ENCODE assay signal across 25 cellular contexts in genomic region chr10:95530021-95530420, GRCh38. TPM values are rescaled to one million over a fixed set of nuclear protein-coding genes. Genes with fewer than 3 reads are reported as not detected.
DNase-seq lines count a peak whose midpoint lies in the region; ATAC-seq and TF ChIP-seq lines count a peak whose summit lies in the region.
"Had no signal": no experiment of that assay in that cellular context is flagged by ENCODE, and none has a peak within 500 bp of the region (broad histone marks: within the 10 kb centered on the region; RNA-seq: fewer than 3 reads in every experiment).

No MANE protein-coding gene starts in this region.

- H3K9me3 ChIP-seq in left ventricle myocardium inferior (replicated peaks): no peaks in the 10 kb centered on the region
- H3K9me3 ChIP-seq in esophagus (ENCODE audit: control insufficient read depth in 2 of 2, insufficient read depth in 1 of 2, low read depth in 1 of 2, low read length in 1 of 2): no peaks in the 10 kb centered on the region
- no peaks in the 10 kb centered on the region for H3K9me3 ChIP-seq in vagina
- H3K9me3 ChIP-seq in suprapubic skin: no peaks in the 10 kb centered on the region
- H3K9me3 ChIP-seq: left lung, MG63, spleen had no signal

- DNase-seq in left ventricle myocardium inferior (no peak), Right ventricle myocardium superior (no peak), vagina (ENCODE audit: extremely low spot score in 2 of 2) (no peak), suprapubic skin (ENCODE audit: low spot score in 2 of 2) (no peak), T-cell (no peak)
- no peak for DNase-seq in activated CD8-positive, alpha-beta memory T cell treated with anti-CD3 and anti-CD28 coated beads, Interleukin-2, amount 50 U/mL, for 48 hours
- DNase-seq: activated CD4-positive, alpha-beta T cell treated with anti-CD3 and anti-CD28 coated beads for 48 hours; activated naive CD4-positive, alpha-beta T cell treated with anti-CD3 and anti-CD28 coated beads, Interleukin-2, amount 10 ng/mL, durations not matched to agents 7 days and 5 days; activated T-cell treated with anti-CD3 and anti-CD28 coated beads, Interleukin-2, amount 50 U/mL, for 24 hours; amygdala; CD4-positive, alpha-beta memory T cell; cortex of kidney; DMS 273 treated with DMSO at 0.1 percent for 48 hours; GM23248; KG1; left lung; MG63; naive thymus-derived CD8-positive, alpha-beta T cell; NCI-H2081 treated with DMSO at 0.1 percent for 48 hours; nucleus accumbens; spleen had no signal

- no peaks in the 10 kb centered on the region for H3K9me3 Mint-ChIP-seq in T-cell
- H3K9me3 Mint-ChIP-seq: activated naive CD4-positive, alpha-beta T cell treated with anti-CD3 and anti-CD28 coated beads, Interleukin-2, amount 10 ng/mL, durations not matched to agents 7 days and 5 days; activated T-cell treated with anti-CD3 and anti-CD28 coated beads, Interleukin-2, amount 50 U/mL, for 24 hours; CD4-positive, alpha-beta memory T cell; naive thymus-derived CD8-positive, alpha-beta T cell; T-helper 2 cell treated with Interferon-gamma antibody and Interleukin-4, amounts not matched to agents 5 μg/mL and 100 μg/mL, for 36 hours had no signal

- peaks cover 0 to 3% of the 10 kb centered on the region in 2 donors for H3K27me3 Mint-ChIP-seq in T-cell

- H3K27ac ChIP-seq in left ventricle myocardium inferior (replicated peaks): peak overlapping the region; percentile 57
- peak overlapping the region; percentile 45 to 59 for H3K27ac ChIP-seq in esophagus (ENCODE audit: low read depth in 2 of 2, low read length in 1 of 2)
- H3K27ac ChIP-seq in rectal smooth muscle tissue (ENCODE audit: low read depth, low read length): peak overlapping the region; percentile 99
- H3K27ac ChIP-seq in vagina: peak overlapping the region; percentile 30
- H3K27ac ChIP-seq in suprapubic skin: no peak overlapping the region
- H3K27ac ChIP-seq: GM23248, spleen had no signal

- TF ChIP-seq EP300 in suprapubic skin (IDR thresholded peaks at IDR 0.05): no peak

- ATAC-seq in Right ventricle myocardium superior (ENCODE audit: poor library complexity): no peak
- ATAC-seq in T-cell (replicated peaks in 1 of 4): no peak
- ATAC-seq: left lung; naive thymus-derived CD8-positive, alpha-beta T cell; SK-N-SH treated with all-trans-retinoic acid at 6 μM for 48 hours had no signal

- H3K4me3 ChIP-seq in left ventricle myocardium inferior (no peak overlapping the region), esophagus (ENCODE audit: low read depth in 1 of 2, low read length in 2 of 2) (no peak overlapping the region), rectal smooth muscle tissue (ENCODE audit: low read length) (no peak overlapping the region), vagina (no peak overlapping the region), suprapubic skin (no peak overlapping the region)
- H3K4me3 ChIP-seq: GM23248, left lung, MG63, spleen had no signal

- H3K4me3 Mint-ChIP-seq in T-cell: no peak overlapping the region
- H3K4me3 Mint-ChIP-seq: activated naive CD4-positive, alpha-beta T cell treated with anti-CD3 and anti-CD28 coated beads, Interleukin-2, amount 10 ng/mL, durations not matched to agents 7 days and 5 days; activated T-cell treated with anti-CD3 and anti-CD28 coated beads, Interleukin-2, amount 50 U/mL, for 24 hours; CD4-positive, alpha-beta memory T cell; naive thymus-derived CD8-positive, alpha-beta T cell; T-helper 2 cell treated with Interferon-gamma antibody and Interleukin-4, amounts not matched to agents 5 μg/mL and 100 μg/mL, for 36 hours had no signal

- H3K27me3 ChIP-seq in left ventricle myocardium inferior (ENCODE audit: low read depth): no peaks in the 10 kb centered on the region
- H3K27me3 ChIP-seq in esophagus (ENCODE audit: control insufficient read depth in 1 of 2, insufficient read depth in 2 of 2, low read length in 2 of 2): no peaks in the 10 kb centered on the region
- no peaks in the 10 kb centered on the region for H3K27me3 ChIP-seq in rectal smooth muscle tissue (ENCODE audit: control insufficient read depth, insufficient read depth, low read length)
- no peaks in the 10 kb centered on the region for H3K27me3 ChIP-seq in vagina
- no peaks in the 10 kb centered on the region for H3K27me3 ChIP-seq in suprapubic skin
- H3K27me3 ChIP-seq: left lung, MG63, spleen had no signal

- no peak for TF ChIP-seq POLR2A in vagina (IDR thresholded peaks at IDR 0.05)
- TF ChIP-seq POLR2A in suprapubic skin (IDR thresholded peaks at IDR 0.05): no peak

- POLR2A ChIA-PET in T-cell (lab: Charles Lee): no interaction called here

- TF ChIP-seq CTCF in left ventricle myocardium inferior (IDR thresholded peaks at IDR 0.05; ENCODE audit: borderline replicate concordance) (no peak), vagina (IDR thresholded peaks at IDR 0.05) (no peak), suprapubic skin (IDR thresholded peaks at IDR 0.05) (no peak)

- H3K36me3 ChIP-seq in left ventricle myocardium inferior: no peaks in the 10 kb centered on the region
- H3K36me3 ChIP-seq in esophagus (ENCODE audit: control insufficient read depth in 2 of 2, insufficient read depth in 2 of 2, low read length in 1 of 2): no peaks in the 10 kb centered on the region
- no peaks in the 10 kb centered on the region for H3K36me3 ChIP-seq in rectal smooth muscle tissue (ENCODE audit: control insufficient read depth, insufficient read depth, low read length)
- H3K36me3 ChIP-seq in vagina: no peaks in the 10 kb centered on the region
- no peaks in the 10 kb centered on the region for H3K36me3 ChIP-seq in suprapubic skin
- H3K36me3 ChIP-seq: left lung, MG63, spleen had no signal

- no peaks in the 10 kb centered on the region for H3K4me1 Mint-ChIP-seq in T-cell
- H3K4me1 Mint-ChIP-seq: activated naive CD4-positive, alpha-beta T cell treated with anti-CD3 and anti-CD28 coated beads, Interleukin-2, amount 10 ng/mL, durations not matched to agents 7 days and 5 days; naive thymus-derived CD8-positive, alpha-beta T cell had no signal

- H3K4me1 ChIP-seq in left ventricle myocardium inferior: peaks cover 100% of the 10 kb centered on the region
- H3K4me1 ChIP-seq in esophagus (ENCODE audit: control insufficient read depth in 2 of 2, insufficient read depth in 2 of 2, low read length in 1 of 2): peaks cover 4 to 7% of the 10 kb centered on the region in 2 donors
- H3K4me1 ChIP-seq in rectal smooth muscle tissue (ENCODE audit: control insufficient read depth, insufficient read depth, low read length): peaks cover 87% of the 10 kb centered on the region
- H3K4me1 ChIP-seq in vagina: peaks cover 40% of the 10 kb centered on the region
- peaks cover 10% of the 10 kb centered on the region for H3K4me1 ChIP-seq in suprapubic skin

- intact Hi-C loops in left ventricle myocardium inferior (cut with micrococcal nuclease) (no loop called here), Right ventricle myocardium superior (cut with DNase I) (no loop called here), vagina (cut with DNase I) (no loop called here)

- no peak overlapping the region for H3K9ac ChIP-seq in rectal smooth muscle tissue (ENCODE audit: low read length)
- H3K9ac ChIP-seq: GM23248 had no signal

- CTCF ChIA-PET in T-cell (lab: Charles Lee): no interaction called here

- no peak overlapping the region for H3K27ac Mint-ChIP-seq in T-cell
- H3K27ac Mint-ChIP-seq: activated naive CD4-positive, alpha-beta T cell treated with anti-CD3 and anti-CD28 coated beads, Interleukin-2, amount 10 ng/mL, durations not matched to agents 7 days and 5 days; activated T-cell treated with anti-CD3 and anti-CD28 coated beads, Interleukin-2, amount 50 U/mL, for 24 hours; naive thymus-derived CD8-positive, alpha-beta T cell; T-helper 2 cell treated with Interferon-gamma antibody and Interleukin-4, amounts not matched to agents 5 μg/mL and 100 μg/mL, for 36 hours had no signal

- WGBS in esophagus, 2 donors: 64 to 82% methylated on average over 2 of the region's 2 CpGs
- 89% methylated on average over 2 of the region's 2 CpGs for WGBS in suprapubic skin

- H3K36me3 Mint-ChIP-seq in T-cell: no peaks in the 10 kb centered on the region
- H3K36me3 Mint-ChIP-seq: activated naive CD4-positive, alpha-beta T cell treated with anti-CD3 and anti-CD28 coated beads, Interleukin-2, amount 10 ng/mL, durations not matched to agents 7 days and 5 days; CD4-positive, alpha-beta memory T cell; naive thymus-derived CD8-positive, alpha-beta T cell had no signal

RNA-seq across cellular contexts. Expression of gene SORBS1, which starts 31.1 kb away (rescaled TPM):
- total RNA-seq in left ventricle myocardium inferior (896 TPM), Right ventricle myocardium superior (697 TPM), vagina (116 TPM), suprapubic skin (10 to 100 TPM; 28.1 to 92.5 (median 41.7) TPM), T-cell (1 to 10 TPM in 4 of 5 donors, under 1 TPM in 1; 0.98 to 2.4 (median 1.8) TPM)
- 10 to 100 TPM; 32.7 to 66.3 TPM for polyA plus RNA-seq in esophagus

Comparison
In these comparisons a context has a peak if more than half of its experiments do, and no peak if none do; other contexts are left out.
1. RNA of gene SORBS1, which starts 31.1 kb away (total RNA-seq): 896 TPM in left ventricle myocardium inferior (single experiment), 697 TPM in Right ventricle myocardium superior (single experiment), 116 TPM in vagina (single experiment) and 28.1 to 92.5 TPM in suprapubic skin; 0.98 to 2.4 TPM in T-cell; every median in the first group is over 4 times any median in the second.